In the genomic region with DNA sequence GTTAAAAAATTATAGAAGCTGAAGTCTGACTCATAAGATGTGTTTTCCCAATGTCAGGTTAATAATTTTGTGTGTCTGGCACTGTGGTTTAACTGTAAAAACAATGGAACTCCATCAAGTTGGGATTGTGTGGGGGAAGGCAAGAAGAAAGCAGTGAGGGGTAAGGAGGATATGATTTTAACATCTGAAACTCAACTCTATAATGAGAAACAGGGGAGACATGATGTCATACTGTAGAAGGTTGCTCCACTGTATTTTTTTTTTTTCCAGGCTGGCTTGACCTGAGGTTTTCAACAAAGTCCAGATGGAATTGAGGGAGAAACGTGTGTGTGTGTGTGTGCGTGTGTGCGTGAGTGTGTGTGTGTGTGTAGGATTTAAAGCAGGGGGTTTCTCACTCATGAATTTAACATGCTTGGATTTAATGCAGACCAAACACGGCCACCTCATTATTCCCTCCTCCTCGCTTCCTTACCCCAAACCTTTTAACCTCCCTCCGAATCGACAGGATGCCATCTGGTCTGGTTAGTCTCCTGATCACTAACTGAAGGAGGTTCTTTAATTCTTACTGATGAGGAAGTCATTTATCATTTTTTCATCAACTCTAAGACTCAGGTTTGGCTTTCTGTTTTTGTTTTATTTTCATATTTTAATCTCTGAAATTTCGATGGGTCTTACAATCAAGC, we compare ENCODE assay signal across 1 cellular context.
TF ChIP-seq lines count a peak whose summit lies in the region.

No MANE protein-coding gene starts in this region.

TF ChIP-seq in GM12878, 131 proteins besides CTCF, POLR2A, EP300 and RAD21 (continued from another document):
- peak; percentile 91 for TF ChIP-seq ATF7 (IDR thresholded peaks at IDR 0.05; ENCODE audit: low read depth)
- TF ChIP-seq, protein P1, sequence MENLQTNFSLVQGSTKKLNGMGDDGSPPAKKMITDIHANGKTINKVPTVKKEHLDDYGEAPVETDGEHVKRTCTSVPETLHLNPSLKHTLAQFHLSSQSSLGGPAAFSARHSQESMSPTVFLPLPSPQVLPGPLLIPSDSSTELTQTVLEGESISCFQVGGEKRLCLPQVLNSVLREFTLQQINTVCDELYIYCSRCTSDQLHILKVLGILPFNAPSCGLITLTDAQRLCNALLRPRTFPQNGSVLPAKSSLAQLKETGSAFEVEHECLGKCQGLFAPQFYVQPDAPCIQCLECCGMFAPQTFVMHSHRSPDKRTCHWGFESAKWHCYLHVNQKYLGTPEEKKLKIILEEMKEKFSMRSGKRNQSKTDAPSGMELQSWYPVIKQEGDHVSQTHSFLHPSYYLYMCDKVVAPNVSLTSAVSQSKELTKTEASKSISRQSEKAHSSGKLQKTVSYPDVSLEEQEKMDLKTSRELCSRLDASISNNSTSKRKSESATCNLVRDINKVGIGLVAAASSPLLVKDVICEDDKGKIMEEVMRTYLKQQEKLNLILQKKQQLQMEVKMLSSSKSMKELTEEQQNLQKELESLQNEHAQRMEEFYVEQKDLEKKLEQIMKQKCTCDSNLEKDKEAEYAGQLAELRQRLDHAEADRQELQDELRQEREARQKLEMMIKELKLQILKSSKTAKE (IDR thresholded peaks at IDR 0.05; ENCODE audit: low read depth, poor library complexity, severe bottlenecking): peak; percentile 14
- TF ChIP-seq IKZF2 (IDR thresholded peaks at IDR 0.05): peak in 1 of 2 experiments; percentile 29; a peak in 1 of 4 replicates
- TF ChIP-seq NR2F1 (conservative IDR thresholded peaks at IDR 0.05): no peak
- no peak for TF ChIP-seq ZZZ3 (IDR thresholded peaks at IDR 0.05; ENCODE audit: control insufficient read depth, insufficient read length, low read depth)
- TF ChIP-seq NBN (IDR thresholded peaks at IDR 0.05): peak; percentile 59; the same call in 1 of the 2 replicates
- TF ChIP-seq EED (IDR thresholded peaks at IDR 0.05; ENCODE audit: low read depth): peak; percentile 28; the same call in 1 of the 2 replicates
- no peak for TF ChIP-seq CREM (IDR thresholded peaks at IDR 0.05; ENCODE audit: low read depth)
- no peak for TF ChIP-seq MEF2B (IDR thresholded peaks at IDR 0.05; ENCODE audit: partially characterized antibody, poor library complexity, severe bottlenecking)
- TF ChIP-seq SIN3A (IDR thresholded peaks at IDR 0.05; ENCODE audit: low read depth, low read length): no peak
- no peak for TF ChIP-seq NRF1 (conservative IDR thresholded peaks at IDR 0.05; ENCODE audit: low read depth, low read length)
- no peak for TF ChIP-seq ZNF207 (IDR thresholded peaks at IDR 0.05; ENCODE audit: borderline replicate concordance)
- no peak for TF ChIP-seq HDAC6 (IDR thresholded peaks at IDR 0.05; ENCODE audit: unreplicated experiment)
- TF ChIP-seq, protein P2, sequence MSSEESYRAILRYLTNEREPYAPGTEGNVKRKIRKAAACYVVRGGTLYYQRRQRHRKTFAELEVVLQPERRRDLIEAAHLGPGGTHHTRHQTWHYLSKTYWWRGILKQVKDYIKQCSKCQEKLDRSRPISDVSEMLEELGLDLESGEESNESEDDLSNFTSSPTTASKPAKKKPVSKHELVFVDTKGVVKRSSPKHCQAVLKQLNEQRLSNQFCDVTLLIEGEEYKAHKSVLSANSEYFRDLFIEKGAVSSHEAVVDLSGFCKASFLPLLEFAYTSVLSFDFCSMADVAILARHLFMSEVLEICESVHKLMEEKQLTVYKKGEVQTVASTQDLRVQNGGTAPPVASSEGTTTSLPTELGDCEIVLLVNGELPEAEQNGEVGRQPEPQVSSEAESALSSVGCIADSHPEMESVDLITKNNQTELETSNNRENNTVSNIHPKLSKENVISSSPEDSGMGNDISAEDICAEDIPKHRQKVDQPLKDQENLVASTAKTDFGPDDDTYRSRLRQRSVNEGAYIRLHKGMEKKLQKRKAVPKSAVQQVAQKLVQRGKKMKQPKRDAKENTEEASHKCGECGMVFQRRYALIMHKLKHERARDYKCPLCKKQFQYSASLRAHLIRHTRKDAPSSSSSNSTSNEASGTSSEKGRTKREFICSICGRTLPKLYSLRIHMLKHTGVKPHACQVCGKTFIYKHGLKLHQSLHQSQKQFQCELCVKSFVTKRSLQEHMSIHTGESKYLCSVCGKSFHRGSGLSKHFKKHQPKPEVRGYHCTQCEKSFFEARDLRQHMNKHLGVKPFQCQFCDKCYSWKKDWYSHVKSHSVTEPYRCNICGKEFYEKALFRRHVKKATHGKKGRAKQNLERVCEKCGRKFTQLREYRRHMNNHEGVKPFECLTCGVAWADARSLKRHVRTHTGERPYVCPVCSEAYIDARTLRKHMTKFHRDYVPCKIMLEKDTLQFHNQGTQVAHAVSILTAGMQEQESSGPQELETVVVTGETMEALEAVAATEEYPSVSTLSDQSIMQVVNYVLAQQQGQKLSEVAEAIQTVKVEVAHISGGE (CRISPR knock-in tag; IDR thresholded peaks at IDR 0.05): no peak
- peak; percentile 43; the same call in 1 of the 2 replicates for TF ChIP-seq IKZF1 (conservative IDR thresholded peaks at IDR 0.05)
TF ChIP-seq in GM12878: peak in this region for 7.
